1 cellular context compared by ENCODE assay signal in genomic region chr5:32312682-32313523, GRCh38.
TF ChIP-seq lines count a peak whose summit lies in the region.

Gene MTMR12, minus strand, starts transcription at chr5:32312939. Its CDS starts 101 bp downstream, at chr5:32312838.

TF ChIP-seq in K562, 482 proteins besides CTCF, POLR2A, EP300 and RAD21 (continued from another document):
- TF ChIP-seq ZFP30 (CRISPR knock-in tag; IDR thresholded peaks at IDR 0.05; ENCODE audit: borderline replicate concordance) (no peak), GTF2B (IDR thresholded peaks at IDR 0.05; ENCODE audit: extremely low read depth, insufficient read length) (no peak), MCM2 (IDR thresholded peaks at IDR 0.05; ENCODE audit: low read depth) (no peak), HNRNPK (IDR thresholded peaks at IDR 0.05; ENCODE audit: low read depth, low read length, poor library complexity, severe bottlenecking) (peak; percentile 36), ZNF124 (CRISPR knock-in tag; IDR thresholded peaks at IDR 0.05) (no peak)
